Comparison of ENCODE assay signal across 9 cellular contexts in genomic region chr11:43508511-43508918, GRCh38.
DNase-seq lines count a peak whose midpoint lies in the region; ATAC-seq and FAIRE-seq lines count a peak whose summit lies in the region.
"Had no signal": no experiment of that assay in that cellular context is flagged by ENCODE, and none has a peak within 500 bp of the region (broad histone marks: within the 10 kb centered on the region; RNA-seq: fewer than 3 reads in every experiment).

No MANE protein-coding gene starts in this region.

- no peaks in the 10 kb centered on the region for H3K27me3 Mint-ChIP-seq in activated naive CD8-positive, alpha-beta T cell treated with anti-CD3 and anti-CD28 coated beads, Interleukin-2, amount 50 U/mL, for 24 hours

- H3K36me3 ChIP-seq in SJCRH30: no peaks in the 10 kb centered on the region

- H3K27me3 ChIP-seq in SJCRH30: peaks cover 10% of the 10 kb centered on the region

- no peak overlapping the region for H3K27ac Mint-ChIP-seq in activated naive CD8-positive, alpha-beta T cell treated with anti-CD3 and anti-CD28 coated beads, Interleukin-2, amount 50 U/mL, for 24 hours

- intact Hi-C loops in left colon (cut with DNase I, micrococcal nuclease): no loop called here

- peaks cover 9% of the 10 kb centered on the region for H3K4me1 Mint-ChIP-seq in activated naive CD8-positive, alpha-beta T cell treated with anti-CD3 and anti-CD28 coated beads, Interleukin-2, amount 50 U/mL, for 24 hours

- DNase-seq in ELR (ENCODE audit: low read depth) (peak; percentile 85), LoVo (ENCODE audit: low spot score) (peak; percentile 44), left colon (no peak), HTR-8/SVneo (ENCODE audit: insufficient read length, low spot score) (no peak), NCI-H187 treated with DMSO at 0.1 percent for 48 hours (lab: John Stamatoyannopoulos, UW) (no peak), SJCRH30 (no peak)
- no peak for DNase-seq in activated naive CD8-positive, alpha-beta T cell treated with anti-CD3 and anti-CD28 coated beads, Interleukin-2, amount 50 U/mL, for 24 hours

- H3K9me3 ChIP-seq in SJCRH30 (replicated peaks): no peaks in the 10 kb centered on the region

- peak; percentile 15 for ATAC-seq in activated naive CD8-positive, alpha-beta T cell treated with anti-CD3 and anti-CD28 coated beads, Interleukin-2, amount 50 U/mL, for 24 hours
- ATAC-seq in left colon (peak; percentile 84), GM21576 (IDR thresholded peaks at IDR 0.05; ENCODE audit: unreplicated experiment) (no peak)

- no peak for FAIRE-seq in HTR-8/SVneo (lab: Jason Lieb, UNC)

- H3K4me1 ChIP-seq in SJCRH30: no peaks in the 10 kb centered on the region

- H3K4me3 ChIP-seq in SJCRH30: no peak overlapping the region

- H3K4me3 Mint-ChIP-seq in activated naive CD8-positive, alpha-beta T cell treated with anti-CD3 and anti-CD28 coated beads, Interleukin-2, amount 50 U/mL, for 24 hours: no peak overlapping the region

- no peak overlapping the region for H3K27ac ChIP-seq in SJCRH30
- H3K27ac ChIP-seq: VCaP had no signal

- H3K36me3 Mint-ChIP-seq in activated naive CD8-positive, alpha-beta T cell treated with anti-CD3 and anti-CD28 coated beads, Interleukin-2, amount 50 U/mL, for 24 hours (ENCODE audit: low read depth): no peaks in the 10 kb centered on the region

- H3K9me3 Mint-ChIP-seq in activated naive CD8-positive, alpha-beta T cell treated with anti-CD3 and anti-CD28 coated beads, Interleukin-2, amount 50 U/mL, for 24 hours: no peaks in the 10 kb centered on the region

Comparison
In these comparisons a context has a peak if more than half of its experiments do, and no peak if none do; other contexts are left out.
1. DNase-seq: peak in ELR (single experiment) and LoVo (single experiment); none in activated naive CD8-positive, alpha-beta T cell treated with anti-CD3 and anti-CD28 coated beads, Interleukin-2, amount 50 U/mL, for 24 hours (single experiment), left colon (0 of 2), HTR-8/SVneo (single experiment), NCI-H187 treated with DMSO at 0.1 percent for 48 hours (single experiment) and SJCRH30 (0 of 2).